8 cellular contexts compared by ENCODE assay signal in the genomic region with DNA sequence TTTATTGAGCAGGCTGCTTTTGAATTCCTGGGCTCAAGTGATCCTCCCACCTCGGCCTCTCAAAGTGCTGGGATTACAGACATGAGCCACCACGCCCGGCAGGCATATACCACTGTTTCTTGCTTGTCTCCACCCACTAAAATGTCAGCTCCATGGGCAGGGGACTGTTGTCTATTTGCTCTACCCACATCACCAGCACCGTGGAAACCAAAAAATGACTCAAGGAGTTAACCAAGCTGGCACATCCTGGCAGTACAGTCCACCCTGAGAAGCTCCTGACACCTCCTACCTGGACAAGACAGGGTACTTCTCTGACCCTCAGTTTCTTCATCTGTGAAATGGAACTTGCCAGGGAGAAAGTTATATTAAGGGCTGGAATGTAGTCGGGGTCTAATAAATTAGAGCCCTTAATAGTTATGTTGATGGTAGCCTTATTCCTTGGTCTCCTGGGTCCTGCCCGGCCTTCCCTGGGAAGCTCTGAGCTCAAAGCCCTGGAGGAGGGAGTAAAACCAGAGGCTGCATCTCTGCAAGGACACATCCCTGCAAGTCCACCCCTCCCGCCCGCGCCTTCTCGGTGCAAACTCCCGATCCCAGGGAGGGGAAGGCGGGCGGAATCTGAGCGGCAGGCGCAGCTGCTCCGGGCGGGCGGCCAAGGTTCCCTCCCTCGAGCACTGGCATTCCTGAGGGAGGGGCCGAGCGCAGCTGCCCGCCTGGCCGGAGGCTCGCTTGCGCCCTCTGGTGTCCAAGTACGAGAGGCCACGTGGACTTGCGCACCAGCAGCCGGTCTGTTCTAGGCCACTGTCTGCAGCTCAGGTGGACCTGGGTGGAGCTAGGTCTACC. TPM values are rescaled to one million over a fixed set of nuclear protein-coding genes. Genes with fewer than 3 reads are reported as not detected.
DNase-seq lines count a peak whose midpoint lies in the region; ATAC-seq, FAIRE-seq and TF ChIP-seq lines count a peak whose summit lies in the region.

No MANE protein-coding gene starts in this region.

- no peak overlapping the region for H3K27ac Mint-ChIP-seq in activated naive CD4-positive, alpha-beta T cell treated with anti-CD3 and anti-CD28 coated beads, Interleukin-2, amount 50 U/mL, for 72 hours

- H3K9me3 ChIP-seq in A549 (no peaks in the 10 kb centered on the region), upper lobe of left lung (no peaks in the 10 kb centered on the region)

- H3K27ac ChIP-seq in A549: peak overlapping the region; percentile 60 to 76; a peak in 5 of 6 replicates
- H3K27ac ChIP-seq in upper lobe of left lung: no peak overlapping the region

- H3K4me1 ChIP-seq in A549 (peaks cover 7% of the 10 kb centered on the region), upper lobe of left lung (peaks cover 5 to 9% (median 6%) of the 10 kb centered on the region in 4 donors)

- peaks cover 0 to 1% (median 0%) of the 10 kb centered on the region in 4 donors for H3K27me3 ChIP-seq in upper lobe of left lung

- ATAC-seq in A549 (peak; percentile 95 to 98), GM18867 (IDR thresholded peaks at IDR 0.05; ENCODE audit: unreplicated experiment) (peak; percentile 58), Right ventricle myocardium superior (ENCODE audit: poor library complexity) (peak; percentile 99), upper lobe of left lung (ENCODE audit: low FRiP score in 2 of 2) (peak; percentile 97 to 99)
- peak; percentile 99 for ATAC-seq in activated naive CD4-positive, alpha-beta T cell treated with anti-CD3 and anti-CD28 coated beads, Interleukin-2, amount 50 U/mL, for 72 hours

- TF ChIP-seq POLR2A in A549 (IDR thresholded peaks at IDR 0.05; ENCODE audit: low read length) (no peak), upper lobe of left lung (IDR thresholded peaks at IDR 0.05) (no peak)

- no peaks in the 10 kb centered on the region for H3K36me3 Mint-ChIP-seq in activated naive CD4-positive, alpha-beta T cell treated with anti-CD3 and anti-CD28 coated beads, Interleukin-2, amount 50 U/mL, for 72 hours

- H3K4me3 ChIP-seq in A549 (peak overlapping the region; percentile 26; the same call in 1 of the 3 replicates), upper lobe of left lung (no peak overlapping the region)

- TF ChIP-seq EP300 in A549 (IDR thresholded peaks at IDR 0.05) (no peak), upper lobe of left lung (IDR thresholded peaks at IDR 0.05) (no peak)

- intact Hi-C loops in Right ventricle myocardium superior (cut with DNase I) (no loop called here), posterior cingulate gyrus (cut with DNase I) (loop anchor here (1.0 to 5.0 kb wide), 2 partner anchors 70 to 96 kb away; no protein-coding TSS in a partner anchor)

- H3K9me3 Mint-ChIP-seq in activated naive CD4-positive, alpha-beta T cell treated with anti-CD3 and anti-CD28 coated beads, Interleukin-2, amount 50 U/mL, for 72 hours: no peaks in the 10 kb centered on the region

- 17% methylated on average over 14 of the region's 29 CpGs for WGBS in A549 (ENCODE audit: missing lambda C conversion rate)
- 11 to 24% methylated on average over 7 to 24 of the region's 29 CpGs for whole genome bisulfite sequencing in upper lobe of left lung, 2 donors

- no peak for FAIRE-seq in A549 (lab: Jason Lieb, UNC)

- TF ChIP-seq CTCF in A549 (IDR thresholded peaks at IDR 0.05) (peak; percentile 81), upper lobe of left lung (IDR thresholded peaks at IDR 0.05) (peak; percentile 84 to 99 (median 96))

- peak overlapping the region; percentile 90 for H3K4me2 ChIP-seq in A549

- CTCF ChIA-PET in A549 (lab: Yijun Ruan, JAX): interaction anchor here (0.6 to 3.1 kb wide), 45 partner anchors 8 to 331 kb away, joined by 3 to 63 read pairs (median 4); a partner anchor contains a TSS

- DNase-seq in A549 (ENCODE audit: low read depth in 1 of 2, low spot score in 1 of 2) (peak; percentile 81 to 89), NCI-H1092 treated with DMSO at 0.1 percent for 48 hours (lab: John Stamatoyannopoulos, UW) (peak; percentile 89), SKM-1 treated with dmso at 0.1 percent for 144 hours (lab: John Stamatoyannopoulos, UW; ENCODE audit: unreplicated experiment) (peak; percentile 90), Right ventricle myocardium superior (peak; percentile 97), posterior cingulate gyrus (peak; percentile 83 to 99 (median 94)), upper lobe of left lung (peak; percentile 91 to 98)
- DNase-seq in activated naive CD4-positive, alpha-beta T cell treated with anti-CD3 and anti-CD28 coated beads, Interleukin-2, amount 50 U/mL, for 72 hours (ENCODE audit: low spot score in 2 of 2): peak; percentile 83 to 88

- TF ChIP-seq RAD21 in A549 (conservative IDR thresholded peaks at IDR 0.05 in 1 of 2, IDR thresholded peaks at IDR 0.05 in 1 of 2): peak; percentile 75 to 85

- H3K36me3 ChIP-seq in upper lobe of left lung: no peaks in the 10 kb centered on the region

- POLR2A ChIA-PET in A549 (lab: Yijun Ruan, JAX): interaction anchor here (0.6 to 1.4 kb wide), 2 partner anchors 69 kb away, joined by 3 to 6 read pairs; no protein-coding TSS in a partner anchor

TF ChIP-seq in A549, 52 proteins besides CTCF, POLR2A, EP300 and RAD21 (continues in another document):
- TF ChIP-seq BHLHE40 (IDR thresholded peaks at IDR 0.05; ENCODE audit: low read depth, low read length) (no peak), CHD2 (IDR thresholded peaks at IDR 0.05; ENCODE audit: low read length, partially characterized antibody) (no peak), HDAC2 (IDR thresholded peaks at IDR 0.05) (no peak), HOXB5 (CRISPR knock-in tag; IDR thresholded peaks at IDR 0.05) (no peak), RFX5 (IDR thresholded peaks at IDR 0.05) (no peak), FOSB (CRISPR knock-in tag; IDR thresholded peaks at IDR 0.05) (no peak), CBX2 (IDR thresholded peaks at IDR 0.05; ENCODE audit: borderline replicate concordance, low read depth) (no peak), SREBF2 (IDR thresholded peaks at IDR 0.05) (no peak), EHMT2 (IDR thresholded peaks at IDR 0.05; ENCODE audit: low read depth) (no peak), JUNB (IDR thresholded peaks at IDR 0.05) (no peak), MAFK (IDR thresholded peaks at IDR 0.05; ENCODE audit: partially characterized antibody) (no peak), POLR2AphosphoS2 (conservative IDR thresholded peaks at IDR 0.05; ENCODE audit: low read length) (no peak), GATA3 (IDR thresholded peaks at IDR 0.05; ENCODE audit: borderline replicate concordance) (no peak), ZFP36 (IDR thresholded peaks at IDR 0.05; ENCODE audit: borderline replicate concordance, partially characterized antibody) (no peak), RCOR1 (IDR thresholded peaks at IDR 0.05; ENCODE audit: low read depth, low read length) (no peak), RARB (CRISPR knock-in tag; IDR thresholded peaks at IDR 0.05) (no peak), PHF8 (IDR thresholded peaks at IDR 0.05; ENCODE audit: borderline replicate concordance, low read depth) (no peak)
- TF ChIP-seq, protein P1, sequence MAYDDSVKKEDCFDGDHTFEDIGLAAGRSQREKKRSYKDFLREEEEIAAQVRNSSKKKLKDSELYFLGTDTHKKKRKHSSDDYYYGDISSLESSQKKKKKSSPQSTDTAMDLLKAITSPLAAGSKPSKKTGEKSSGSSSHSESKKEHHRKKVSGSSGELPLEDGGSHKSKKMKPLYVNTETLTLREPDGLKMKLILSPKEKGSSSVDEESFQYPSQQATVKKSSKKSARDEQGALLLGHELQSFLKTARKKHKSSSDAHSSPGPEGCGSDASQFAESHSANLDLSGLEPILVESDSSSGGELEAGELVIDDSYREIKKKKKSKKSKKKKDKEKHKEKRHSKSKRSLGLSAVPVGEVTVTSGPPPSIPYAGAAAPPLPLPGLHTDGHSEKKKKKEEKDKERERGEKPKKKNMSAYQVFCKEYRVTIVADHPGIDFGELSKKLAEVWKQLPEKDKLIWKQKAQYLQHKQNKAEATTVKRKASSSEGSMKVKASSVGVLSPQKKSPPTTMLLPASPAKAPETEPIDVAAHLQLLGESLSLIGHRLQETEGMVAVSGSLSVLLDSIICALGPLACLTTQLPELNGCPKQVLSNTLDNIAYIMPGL (CRISPR knock-in tag; IDR thresholded peaks at IDR 0.05; ENCODE audit: borderline replicate concordance): no peak
- TF ChIP-seq, protein P2, sequence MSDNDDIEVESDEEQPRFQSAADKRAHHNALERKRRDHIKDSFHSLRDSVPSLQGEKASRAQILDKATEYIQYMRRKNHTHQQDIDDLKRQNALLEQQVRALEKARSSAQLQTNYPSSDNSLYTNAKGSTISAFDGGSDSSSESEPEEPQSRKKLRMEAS (IDR thresholded peaks at IDR 0.05): peak; percentile 97

RNA-seq across cellular contexts. Expression of a gene that starts 14.1 kb away (rescaled TPM):
- polyA plus RNA-seq in A549 (2011; rRNA removed) (not detected in 2 replicates), A549 (2017; fragmentation: RNase III; extraction: RNeasy Plus Mini Kit Qiagen cat#74134 plus additional on column Dnase treatment) (0.05 TPM in 1 of 3 replicates, not detected in the others)
- not detected in 2 replicates for polyA plus RNA-seq in A549 (2012; cell fraction: cytosol; rRNA removed)
- not detected in 2 replicates for polyA plus RNA-seq in A549 (2012; cell fraction: nucleus; rRNA removed)
- not detected in 2 replicates for polyA minus RNA-seq in A549 (2011; rRNA and poly(A)+ RNA removed)
- total RNA-seq in activated naive CD4-positive, alpha-beta T cell treated with anti-CD3 and anti-CD28 coated beads, Interleukin-2, amount 50 U/mL, for 72 hours: not detected
- total RNA-seq in Right ventricle myocardium superior (not detected), upper lobe of left lung (not detected)

RNA-seq across cellular contexts. Expression of a gene that starts 17.1 kb away (rescaled TPM):
- polyA plus RNA-seq in A549 (2011; rRNA removed) (0.11 and 0.12 TPM in 2 replicates), A549 (2017; fragmentation: RNase III; extraction: RNeasy Plus Mini Kit Qiagen cat#74134 plus additional on column Dnase treatment) (0.24 to 0.47 TPM (median 0.36 TPM) in 3 replicates)
- polyA plus RNA-seq in A549 (2012; cell fraction: cytosol; rRNA removed): 0.07 and 0.09 TPM in 2 replicates
- polyA plus RNA-seq in A549 (2012; cell fraction: nucleus; rRNA removed): 0.24 and 0.36 TPM in 2 replicates
- 0.10 and 0.12 TPM in 2 replicates for polyA minus RNA-seq in A549 (2011; rRNA and poly(A)+ RNA removed)
- under 1 TPM; 0.12 to 0.87 TPM for total RNA-seq in activated naive CD4-positive, alpha-beta T cell treated with anti-CD3 and anti-CD28 coated beads, Interleukin-2, amount 50 U/mL, for 72 hours
- total RNA-seq in Right ventricle myocardium superior (10.1 TPM), upper lobe of left lung (10 to 100 TPM in 3 of 6 donors, 1 to 10 TPM in 3; 1.3 to 31.4 (median 11.2) TPM)

RNA-seq across cellular contexts. Expression of a gene that starts 58.7 kb away (rescaled TPM):
- 9.1 and 10.1 TPM in 2 replicates for polyA plus RNA-seq in A549 (2011; rRNA removed)
- 11.7 and 14.0 TPM in 2 replicates for polyA plus RNA-seq in A549 (2012; cell fraction: cytosol; rRNA removed)
- 33.6 and 40.8 TPM in 2 replicates for polyA plus RNA-seq in A549 (2012; cell fraction: nucleus; rRNA removed)
- 10.5 to 16.4 TPM (median 12.5 TPM) in 3 replicates for polyA plus RNA-seq in A549 (2017; fragmentation: RNase III; extraction: RNeasy Plus Mini Kit Qiagen cat#74134 plus additional on column Dnase treatment)
- 6.4 and 7.7 TPM in 2 replicates for polyA minus RNA-seq in A549 (2011; rRNA and poly(A)+ RNA removed)
- total RNA-seq in activated naive CD4-positive, alpha-beta T cell treated with anti-CD3 and anti-CD28 coated beads, Interleukin-2, amount 50 U/mL, for 72 hours: 10 to 100 TPM; 56.5 to 76.1 TPM
- total RNA-seq in Right ventricle myocardium superior: 8.5 TPM
- 10 to 100 TPM; 28.9 to 95.3 (median 39.0) TPM for total RNA-seq in upper lobe of left lung

Comparison
In these comparisons a context has a peak if more than half of its experiments do, and no peak if none do; other contexts are left out.
1. H3K27ac ChIP-seq: peak in A549 (2 of 2); none in upper lobe of left lung (0 of 4).
2. Peak in every context shown above with its lines, with median percentiles within 50 percentile points of each other: ATAC-seq and DNase-seq.